In genomic region chr21:41470054-41470453, GRCh38 we compare ENCODE assay signal across 26 cellular contexts. TPM values are rescaled to one million over a fixed set of nuclear protein-coding genes. Genes with fewer than 3 reads are reported as not detected.
"Had no signal": no experiment of that assay in that cellular context is flagged by ENCODE, and none has a peak within 500 bp of the region (broad histone marks: within the 10 kb centered on the region; RNA-seq: fewer than 3 reads in every experiment).

No MANE protein-coding gene starts in this region.

- H3K27ac ChIP-seq: brain microvascular endothelial cell, cardiac muscle cell, KMS-11, Peyer's patch, RWPE1, SJCRH30 had no signal

- H3K27ac Mint-ChIP-seq: activated B cell treated with CpG ODN at 0.5 μM for 24 hours; activated CD4-positive, alpha-beta memory T cell treated with anti-CD3 and anti-CD28 coated beads, Interleukin-2, amount 10 ng/mL, durations not matched to agents 7 days and 5 days; activated naive CD4-positive, alpha-beta T cell treated with anti-CD3 and anti-CD28 coated beads, Interleukin-2, amount 50 U/mL, for 24 hours had no signal

- H3K9me3 ChIP-seq: Peyer's patch, SJCRH30, SK-N-SH had no signal

- H3K27me3 ChIP-seq: brain microvascular endothelial cell, cardiac muscle cell, Peyer's patch, SJCRH30 had no signal

- H3K4me1 Mint-ChIP-seq: activated B cell treated with CpG ODN at 0.5 μM for 24 hours had no signal

- DNase-seq: activated B cell treated with CpG ODN at 0.5 μM for 24 hours; activated CD4-positive, alpha-beta memory T cell treated with anti-CD3 and anti-CD28 coated beads, Interleukin-2, amount 10 ng/mL, durations not matched to agents 7 days and 5 days; activated CD4-positive, alpha-beta T cell treated with anti-CD3 and anti-CD28 coated beads for 1 hour; activated CD4-positive, alpha-beta T cell treated with anti-CD3 and anti-CD28 coated beads, Interleukin-2, amount 10 ng/mL, durations not matched to agents 7 days and 5 days; activated CD8-positive, alpha-beta memory T cell treated with anti-CD3 and anti-CD28 coated beads, Interleukin-2, amount 50 U/mL, for 48 hours; activated effector memory CD4-positive, alpha-beta T cell treated with Interleukin-2 at 50 U/mL for 16 hours; activated naive CD4-positive, alpha-beta T cell; activated T-cell treated with anti-CD3 and anti-CD28 coated beads, Interleukin-2, amount 50 U/mL, for 1 hour; amygdala; brain microvascular endothelial cell; NCI-H1092; NCI-H1417; NCI-H2029; NCI-H2107; NCI-H345; NCI-H510A treated with DMSO at 0.1 percent for 48 hours; NCI-H69; Right ventricle myocardium superior; SJCRH30; SK-N-SH had no signal

- H3K36me3 Mint-ChIP-seq: activated naive CD4-positive, alpha-beta T cell treated with anti-CD3 and anti-CD28 coated beads, Interleukin-2, amount 50 U/mL, for 24 hours had no signal

- H3K36me3 ChIP-seq: brain microvascular endothelial cell, cardiac muscle cell, SJCRH30 had no signal

- H3K4me1 ChIP-seq: Peyer's patch, SJCRH30 had no signal

- H3K4me2 ChIP-seq: KMS-11, SK-N-SH had no signal

- H3K4me3 Mint-ChIP-seq: activated B cell treated with CpG ODN at 0.5 μM for 24 hours; activated CD4-positive, alpha-beta memory T cell treated with anti-CD3 and anti-CD28 coated beads, Interleukin-2, amount 10 ng/mL, durations not matched to agents 7 days and 5 days; activated CD4-positive, alpha-beta T cell treated with anti-CD3 and anti-CD28 coated beads, Interleukin-2, amount 10 ng/mL, durations not matched to agents 7 days and 5 days; activated naive CD4-positive, alpha-beta T cell treated with anti-CD3 and anti-CD28 coated beads, Interleukin-2, amount 50 U/mL, for 24 hours had no signal

- H3K9ac ChIP-seq: KMS-11, SK-N-SH had no signal

- H3K4me3 ChIP-seq: cardiac muscle cell, Peyer's patch, SJCRH30 had no signal

- H3K9me3 Mint-ChIP-seq: activated B cell treated with CpG ODN at 0.5 μM for 24 hours; activated CD4-positive, alpha-beta memory T cell treated with anti-CD3 and anti-CD28 coated beads, Interleukin-2, amount 10 ng/mL, durations not matched to agents 7 days and 5 days; activated CD4-positive, alpha-beta T cell treated with anti-CD3 and anti-CD28 coated beads, Interleukin-2, amount 10 ng/mL, durations not matched to agents 7 days and 5 days; activated naive CD4-positive, alpha-beta T cell treated with anti-CD3 and anti-CD28 coated beads, Interleukin-2, amount 50 U/mL, for 24 hours had no signal

RNA-seq across cellular contexts. Expression of gene TMPRSS2, which starts 37.9 kb away (rescaled TPM):
- total RNA-seq: activated B cell treated with CpG ODN at 0.5 μM for 24 hours; activated CD4-positive, alpha-beta memory T cell treated with anti-CD3 and anti-CD28 coated beads, Interleukin-2, amount 10 ng/mL, durations not matched to agents 7 days and 5 days; activated CD4-positive, alpha-beta T cell treated with anti-CD3 and anti-CD28 coated beads, Interleukin-2, amount 10 ng/mL, durations not matched to agents 7 days and 5 days; cardiac muscle cell; MCF 10A; Right ventricle myocardium superior; SJCRH30 had no signal
- polyA plus RNA-seq: cardiac muscle cell, SK-N-SH had no signal

RNA-seq across cellular contexts. Expression of gene MX1, which starts 44.0 kb away (rescaled TPM):
- total RNA-seq: cardiac muscle cell, SJCRH30 had no signal
- polyA plus RNA-seq: cardiac muscle cell had no signal
